ENCODE assay signal across 20 cellular contexts in genomic region chr2:25115902-25116301, GRCh38. TPM values are rescaled to one million over a fixed set of nuclear protein-coding genes. Genes with fewer than 3 reads are reported as not detected.
DNase-seq lines count a peak whose midpoint lies in the region; ATAC-seq and TF ChIP-seq lines count a peak whose summit lies in the region.
"Had no signal": no experiment of that assay in that cellular context is flagged by ENCODE, and none has a peak within 500 bp of the region (broad histone marks: within the 10 kb centered on the region; RNA-seq: fewer than 3 reads in every experiment).

No MANE protein-coding gene starts in this region.

- H3K4me1 Mint-ChIP-seq in Caco-2 (ENCODE audit: low read depth, unreplicated experiment) = peaks cover 18% of the 10 kb centered on the region
- H3K4me1 Mint-ChIP-seq: activated CD4-positive, alpha-beta memory T cell treated with anti-CD3 and anti-CD28 coated beads, Interleukin-2, amount 10 ng/mL, durations not matched to agents 7 days and 5 days; activated naive CD8-positive, alpha-beta T cell treated with anti-CD3 and anti-CD28 coated beads, Interleukin-2, amount 10 ng/mL, durations not matched to agents 7 days and 5 days; naive thymus-derived CD4-positive, alpha-beta T cell; T-cell had no signal

- H3K36me3 Mint-ChIP-seq in Caco-2 (ENCODE audit: insufficient read depth, unreplicated experiment) = peaks cover 6% of the 10 kb centered on the region
- H3K36me3 Mint-ChIP-seq: activated naive CD8-positive, alpha-beta T cell treated with anti-CD3 and anti-CD28 coated beads, Interleukin-2, amount 10 ng/mL, durations not matched to agents 7 days and 5 days; naive thymus-derived CD4-positive, alpha-beta T cell; T-cell had no signal

- no peaks in the 10 kb centered on the region for H3K27me3 Mint-ChIP-seq in Caco-2 (ENCODE audit: insufficient read depth, unreplicated experiment)

- POLR2A ChIA-PET in Caco-2 (lab: Charles Lee) = interaction anchor here (0.5 to 0.6 kb wide), 2 partner anchors 9 to 1145 kb away, joined by 3 read pairs; no protein-coding TSS in a partner anchor

- H3K9me3 Mint-ChIP-seq in Caco-2 (ENCODE audit: unreplicated experiment) = no peaks in the 10 kb centered on the region
- H3K9me3 Mint-ChIP-seq: activated CD4-positive, alpha-beta memory T cell treated with anti-CD3 and anti-CD28 coated beads, Interleukin-2, amount 10 ng/mL, durations not matched to agents 7 days and 5 days; activated naive CD8-positive, alpha-beta T cell treated with anti-CD3 and anti-CD28 coated beads, Interleukin-2, amount 10 ng/mL, durations not matched to agents 7 days and 5 days; naive thymus-derived CD4-positive, alpha-beta T cell; T-cell had no signal

- BruUV-seq in Caco-2 (replicated peaks; lab: Mats Ljungman, UMichigan) = no TSS peak

- WGBS in psoas muscle, 3 donors = 87 to 93% (median 90%) methylated on average over 4 of the region's 4 CpGs

- H3K36me3 ChIP-seq in Caco-2 (ENCODE audit: control insufficient read depth, insufficient read depth, low read length) (no peaks in the 10 kb centered on the region), psoas muscle (ENCODE audit: insufficient read depth in 1 of 2, low read depth in 1 of 2) (no peaks in the 10 kb centered on the region)
- H3K36me3 ChIP-seq: BE2C, thoracic aorta had no signal

- H3K4me3 Mint-ChIP-seq in Caco-2 (ENCODE audit: unreplicated experiment) = peak overlapping the region; percentile 49
- H3K4me3 Mint-ChIP-seq: activated CD4-positive, alpha-beta memory T cell treated with anti-CD3 and anti-CD28 coated beads, Interleukin-2, amount 10 ng/mL, durations not matched to agents 7 days and 5 days; activated naive CD8-positive, alpha-beta T cell treated with anti-CD3 and anti-CD28 coated beads, Interleukin-2, amount 10 ng/mL, durations not matched to agents 7 days and 5 days; naive thymus-derived CD4-positive, alpha-beta T cell; T-cell had no signal

- H3K4me1 ChIP-seq in Caco-2 = peaks cover 37% of the 10 kb centered on the region
- no peaks in the 10 kb centered on the region for H3K4me1 ChIP-seq in psoas muscle
- H3K4me1 ChIP-seq: BE2C, foreskin keratinocyte, parathyroid adenoma had no signal

- peak overlapping the region; percentile 74 for H3K27ac Mint-ChIP-seq in Caco-2 (ENCODE audit: unreplicated experiment)
- H3K27ac Mint-ChIP-seq: activated CD4-positive, alpha-beta memory T cell treated with anti-CD3 and anti-CD28 coated beads, Interleukin-2, amount 10 ng/mL, durations not matched to agents 7 days and 5 days; activated naive CD8-positive, alpha-beta T cell treated with anti-CD3 and anti-CD28 coated beads, Interleukin-2, amount 10 ng/mL, durations not matched to agents 7 days and 5 days; naive thymus-derived CD4-positive, alpha-beta T cell; T-cell had no signal

- DNase-seq in Caco-2 (peak; percentile 70 to 75), NCI-H82 (lab: John Stamatoyannopoulos, UW) (peak; percentile 62), choroid plexus epithelial cell (ENCODE audit: low read depth) (peak; percentile 64), myocyte (ENCODE audit: low read depth) (peak; percentile 18), T-helper 9 cell (no peak), psoas muscle (no peak), NOMO-1 treated with dmso at 0.1 percent for 144 hours (lab: John Stamatoyannopoulos, UW; ENCODE audit: unreplicated experiment) (no peak)
- DNase-seq in stimulated activated CD4-positive, alpha-beta T cell treated with anti-CD3 and anti-CD28 coated beads, Interleukin-12 subunit alpha, Interleukin-12 subunit beta, amount 100 ng/mL, for 4 hours = no peak
- DNase-seq: activated CD4-positive, alpha-beta memory T cell treated with anti-CD3 and anti-CD28 coated beads, Interleukin-2, amount 10 ng/mL, durations not matched to agents 7 days and 5 days; activated naive CD8-positive, alpha-beta T cell treated with anti-CD3 and anti-CD28 coated beads, Interleukin-2, amount 10 ng/mL, durations not matched to agents 7 days and 5 days; activated T-cell treated with anti-CD3 and anti-CD28 coated beads, Interleukin-2, amount 50 U/mL, for 48 hours; BE2C; left ventricle myocardium superior; naive thymus-derived CD4-positive, alpha-beta T cell; NCI-H1436; T-cell had no signal

- no peak for TF ChIP-seq CTCF in Caco-2 (IDR thresholded peaks at IDR 0.05; ENCODE audit: insufficient read depth in 1 of 2, low read depth in 1 of 2, low read length in 1 of 2, severe bottlenecking in 1 of 2, unreplicated experiment in 1 of 2)
- no peak for TF ChIP-seq CTCF in choroid plexus epithelial cell (conservative IDR thresholded peaks at IDR 0.05; ENCODE audit: low read depth, low read length)
- no peak for TF ChIP-seq CTCF in psoas muscle (IDR thresholded peaks at IDR 0.05)

- no peak overlapping the region for H3K4me3 ChIP-seq in Caco-2 (ENCODE audit: low read depth, low read length)
- no peak overlapping the region for H3K4me3 ChIP-seq in choroid plexus epithelial cell (ENCODE audit: low read depth, low read length)
- no peak overlapping the region for H3K4me3 ChIP-seq in psoas muscle
- H3K4me3 ChIP-seq: thoracic aorta had no signal

- CTCF ChIA-PET in Caco-2 (lab: Charles Lee) = interaction anchor here (1.1 to 1.5 kb wide), 4 partner anchors 10 to 141 kb away, joined by 3 to 4 read pairs (median 3); no protein-coding TSS in a partner anchor

- H3K27me3 ChIP-seq in Caco-2 (replicated peaks; ENCODE audit: control insufficient read depth, insufficient read depth, low read length) = no peaks in the 10 kb centered on the region
- H3K27me3 ChIP-seq in psoas muscle (ENCODE audit: insufficient read depth in 3 of 3, low read length in 2 of 3) = no peaks in the 10 kb centered on the region
- H3K27me3 ChIP-seq: BE2C had no signal

- no peak overlapping the region for H3K27ac ChIP-seq in psoas muscle
- H3K27ac ChIP-seq: foreskin keratinocyte, parathyroid adenoma, thoracic aorta had no signal

- intact Hi-C loops in Caco-2 (cut with micrococcal nuclease; ENCODE audit: unreplicated experiment) = loop anchor here (2.0 to 5.0 kb wide), 2 partner anchors 39 to 73 kb away; partner anchors contain the start of gene EFR3B
- intact Hi-C loops in psoas muscle (cut with DNase I) = no loop called here

- H3K9me3 ChIP-seq in Caco-2 (no peaks in the 10 kb centered on the region), psoas muscle (no peaks in the 10 kb centered on the region)
- H3K9me3 ChIP-seq: BE2C, thoracic aorta had no signal

- ATAC-seq in psoas muscle = no peak
- ATAC-seq: foreskin keratinocyte; left ventricle myocardium superior; naive thymus-derived CD4-positive, alpha-beta T cell; T-cell had no signal

RNA-seq across cellular contexts. Expression of gene POMC, which starts 52.5 kb away (rescaled TPM):
- total RNA-seq in Caco-2 (2022) (10.5 and 14.9 TPM in 2 replicates), myocyte (not detected in 2 replicates), psoas muscle (10 to 100 TPM in 1 of 4 donors, 1 to 10 TPM in 3; 1.8 to 15.2 (median 4.2) TPM)
- not detected for polyA plus RNA-seq in myocyte (2012)
- 1 to 10 TPM; 2.7 to 5.2 (median 3.3) TPM for polyA plus RNA-seq in psoas muscle
- total RNA-seq: chondrocyte had no signal

Comparison
In these comparisons a context has a peak if more than half of its experiments do, and no peak if none do; other contexts are left out.
1. DNase-seq: peak in Caco-2 (2 of 2), NCI-H82 (single experiment), choroid plexus epithelial cell (single experiment) and myocyte (single experiment); none in T-helper 9 cell (single experiment), psoas muscle (0 of 2), NOMO-1 treated with dmso at 0.1 percent for 144 hours (single experiment) and stimulated activated CD4-positive, alpha-beta T cell treated with anti-CD3 and anti-CD28 coated beads, Interleukin-12 subunit alpha, Interleukin-12 subunit beta, amount 100 ng/mL, for 4 hours (single experiment).